Comparison of ENCODE assay signal across 13 cellular contexts in genomic region chrX:145825896-145826295, GRCh38. TPM values are rescaled to one million over a fixed set of nuclear protein-coding genes. Genes with fewer than 3 reads are reported as not detected.
DNase-seq lines count a peak whose midpoint lies in the region; ATAC-seq and TF ChIP-seq lines count a peak whose summit lies in the region.
"Had no signal": no experiment of that assay in that cellular context is flagged by ENCODE, and none has a peak within 500 bp of the region (broad histone marks: within the 10 kb centered on the region; RNA-seq: fewer than 3 reads in every experiment).

No MANE protein-coding gene starts in this region.

- H3K4me1 Mint-ChIP-seq in activated naive CD4-positive, alpha-beta T cell treated with anti-CD3 and anti-CD28 coated beads for 36 hours (ENCODE audit: low read depth): no peaks in the 10 kb centered on the region
- H3K4me1 Mint-ChIP-seq in activated naive CD4-positive, alpha-beta T cell treated with anti-CD3 and anti-CD28 coated beads, Interleukin-2, amount 10 ng/mL, durations not matched to agents 7 days and 5 days: no peaks in the 10 kb centered on the region
- H3K4me1 Mint-ChIP-seq: activated CD4-positive, alpha-beta T cell treated with anti-CD3 and anti-CD28 coated beads for 36 hours; activated naive CD8-positive, alpha-beta T cell treated with anti-CD3 and anti-CD28 coated beads for 36 hours; CD4-positive, alpha-beta memory T cell had no signal

- no peak overlapping the region for H3K4me3 Mint-ChIP-seq in activated naive CD4-positive, alpha-beta T cell treated with anti-CD3 and anti-CD28 coated beads for 36 hours
- no peak overlapping the region for H3K4me3 Mint-ChIP-seq in activated naive CD4-positive, alpha-beta T cell treated with anti-CD3 and anti-CD28 coated beads, Interleukin-2, amount 10 ng/mL, durations not matched to agents 7 days and 5 days
- H3K4me3 Mint-ChIP-seq: activated CD4-positive, alpha-beta T cell treated with anti-CD3 and anti-CD28 coated beads for 36 hours; activated naive CD8-positive, alpha-beta T cell treated with anti-CD3 and anti-CD28 coated beads for 36 hours; CD4-positive, alpha-beta memory T cell had no signal

- H3K27me3 ChIP-seq in PC-3 (ENCODE audit: low read length): peaks cover 39% of the 10 kb centered on the region

- no peaks in the 10 kb centered on the region for H3K9me3 Mint-ChIP-seq in activated naive CD4-positive, alpha-beta T cell treated with anti-CD3 and anti-CD28 coated beads for 36 hours
- H3K9me3 Mint-ChIP-seq in activated naive CD4-positive, alpha-beta T cell treated with anti-CD3 and anti-CD28 coated beads, Interleukin-2, amount 10 ng/mL, durations not matched to agents 7 days and 5 days: no peaks in the 10 kb centered on the region
- H3K9me3 Mint-ChIP-seq: activated naive CD8-positive, alpha-beta T cell treated with anti-CD3 and anti-CD28 coated beads for 36 hours had no signal

- no peaks in the 10 kb centered on the region for H3K79me2 ChIP-seq in PC-3 (ENCODE audit: low read length)

- H3K4me1 ChIP-seq in PC-3 (ENCODE audit: insufficient read depth, low read length): no peaks in the 10 kb centered on the region

- peak; percentile 39; the same call in 1 of the 2 replicates for TF ChIP-seq CTCF in PC-3 (conservative IDR thresholded peaks at IDR 0.05; ENCODE audit: low read depth, low read length)

- POLR2A ChIA-PET in PC-3 (lab: Charles Lee; ENCODE audit: unreplicated experiment): no interaction called here

- H3K4me2 ChIP-seq in PC-3 (ENCODE audit: low read length): no peak overlapping the region

- peaks cover 16% of the 10 kb centered on the region for H3K27me3 Mint-ChIP-seq in activated naive CD4-positive, alpha-beta T cell treated with anti-CD3 and anti-CD28 coated beads for 36 hours (ENCODE audit: low read depth)
- peaks cover 23% of the 10 kb centered on the region for H3K27me3 Mint-ChIP-seq in activated naive CD4-positive, alpha-beta T cell treated with anti-CD3 and anti-CD28 coated beads, Interleukin-2, amount 10 ng/mL, durations not matched to agents 7 days and 5 days

- H3K36me3 Mint-ChIP-seq in activated naive CD4-positive, alpha-beta T cell treated with anti-CD3 and anti-CD28 coated beads for 36 hours (ENCODE audit: low read depth): no peaks in the 10 kb centered on the region
- no peaks in the 10 kb centered on the region for H3K36me3 Mint-ChIP-seq in activated naive CD4-positive, alpha-beta T cell treated with anti-CD3 and anti-CD28 coated beads, Interleukin-2, amount 10 ng/mL, durations not matched to agents 7 days and 5 days
- H3K36me3 Mint-ChIP-seq: CD4-positive, alpha-beta memory T cell had no signal

- H3K27ac Mint-ChIP-seq in activated naive CD4-positive, alpha-beta T cell treated with anti-CD3 and anti-CD28 coated beads for 36 hours: no peak overlapping the region
- no peak overlapping the region for H3K27ac Mint-ChIP-seq in activated naive CD4-positive, alpha-beta T cell treated with anti-CD3 and anti-CD28 coated beads, Interleukin-2, amount 10 ng/mL, durations not matched to agents 7 days and 5 days
- H3K27ac Mint-ChIP-seq: activated CD4-positive, alpha-beta T cell treated with anti-CD3 and anti-CD28 coated beads for 36 hours; activated naive CD8-positive, alpha-beta T cell treated with anti-CD3 and anti-CD28 coated beads for 36 hours; CD4-positive, alpha-beta memory T cell had no signal

- no peak overlapping the region for H3K9ac ChIP-seq in PC-3 (ENCODE audit: low read length)

- ATAC-seq in PC-3: no peak
- no peak for ATAC-seq in GM19455 (IDR thresholded peaks at IDR 0.05; ENCODE audit: unreplicated experiment)
- ATAC-seq: activated CD4-positive, alpha-beta T cell treated with anti-CD3 and anti-CD28 coated beads for 36 hours had no signal

- no peaks in the 10 kb centered on the region for H3K9me2 ChIP-seq in PC-3 (replicated peaks; ENCODE audit: low read length)

- H2AFZ ChIP-seq in PC-3 (ENCODE audit: low read length): no peak overlapping the region

- no peak overlapping the region for H3K4me3 ChIP-seq in PC-3 (ENCODE audit: low read length)

- intact Hi-C loops in activated naive CD4-positive, alpha-beta T cell treated with anti-CD3 and anti-CD28 coated beads for 36 hours (cut with micrococcal nuclease): no loop called here
- intact Hi-C loops in PC-3 (cut with micrococcal nuclease): no loop called here

- no peak overlapping the region for H3K27ac ChIP-seq in PC-3 (ENCODE audit: low read length)
- H3K27ac ChIP-seq in temporal lobe (ENCODE audit: low read depth, low read length): peak overlapping the region; percentile 64

- no peaks in the 10 kb centered on the region for H3K9me3 ChIP-seq in PC-3 (ENCODE audit: low read length)

- CTCF ChIA-PET in activated naive CD4-positive, alpha-beta T cell treated with anti-CD3 and anti-CD28 coated beads for 36 hours (lab: Charles Lee): interaction anchor here (0.6 kb wide), 2 partner anchors 19 to 187 kb away, joined by 3 to 4 read pairs; no protein-coding TSS in a partner anchor
- CTCF ChIA-PET in activated naive CD4-positive, alpha-beta T cell treated with anti-CD3 and anti-CD28 coated beads, Interleukin-2, amount 10 ng/mL, durations not matched to agents 7 days and 5 days (lab: Charles Lee): no interaction called here
- CTCF ChIA-PET in PC-3 (lab: Charles Lee): no interaction called here

- no peaks in the 10 kb centered on the region for H3F3A ChIP-seq in PC-3 (ENCODE audit: low read length, unreplicated experiment)

- peak; percentile 4 for DNase-seq in activated naive CD4-positive, alpha-beta T cell treated with anti-CD3 and anti-CD28 coated beads for 36 hours
- no peak for DNase-seq in activated naive CD4-positive, alpha-beta T cell treated with anti-CD3 and anti-CD28 coated beads, Interleukin-2, amount 10 ng/mL, durations not matched to agents 7 days and 5 days
- DNase-seq in PC-3 (peak; percentile 31), fibroblast of gingiva (ENCODE audit: low read depth) (peak; percentile 2), cerebellar cortex (ENCODE audit: low spot score) (no peak), NCI-H226 (no peak)
- DNase-seq: activated CD4-positive, alpha-beta T cell treated with anti-CD3 and anti-CD28 coated beads for 36 hours; activated naive CD8-positive, alpha-beta T cell treated with anti-CD3 and anti-CD28 coated beads for 36 hours; CD4-positive, alpha-beta memory T cell; stimulated activated CD4-positive, alpha-beta T cell treated with anti-CD3 and anti-CD28 coated beads, Interleukin-2, amount 100 ng/mL, for 24 hours had no signal

- H4K20me1 ChIP-seq in PC-3 (ENCODE audit: low read length): no peaks in the 10 kb centered on the region

- no TSS peak for BruUV-seq in PC-3 (replicated peaks; lab: Mats Ljungman, UMichigan)

- H3K36me3 ChIP-seq in PC-3 (ENCODE audit: low read depth, low read length): no peaks in the 10 kb centered on the region

RNA-seq across cellular contexts. Expression of gene SLITRK2, which starts 8.3 kb away (rescaled TPM):
- total RNA-seq in activated naive CD4-positive, alpha-beta T cell treated with anti-CD3 and anti-CD28 coated beads for 36 hours: not detected
- total RNA-seq in PC-3 (2014; rRNA removed) (0.07 TPM in 1 of 2 replicates, not detected in the other), temporal lobe (6.1 TPM)
- total RNA-seq: activated CD4-positive, alpha-beta T cell treated with anti-CD3 and anti-CD28 coated beads for 36 hours; activated naive CD8-positive, alpha-beta T cell treated with anti-CD3 and anti-CD28 coated beads for 36 hours; CD4-positive, alpha-beta memory T cell; glomerular endothelial cell had no signal

Comparison
In these comparisons a context has a peak if more than half of its experiments do, and no peak if none do; other contexts are left out.
1. DNase-seq: peak in activated naive CD4-positive, alpha-beta T cell treated with anti-CD3 and anti-CD28 coated beads for 36 hours (single experiment), PC-3 (single experiment) and fibroblast of gingiva (single experiment); none in activated naive CD4-positive, alpha-beta T cell treated with anti-CD3 and anti-CD28 coated beads, Interleukin-2, amount 10 ng/mL, durations not matched to agents 7 days and 5 days (single experiment), cerebellar cortex (single experiment) and NCI-H226 (single experiment).